13 cellular contexts compared by ENCODE assay signal in genomic region chr15:73930371-73930770, GRCh38. TPM values are rescaled to one million over a fixed set of nuclear protein-coding genes. Genes with fewer than 3 reads are reported as not detected.
A peak's percentile ranks its signal among the peaks of the same experiment; 100 is the strongest.
DNase-seq lines count a peak whose midpoint lies in the region; ATAC-seq and TF ChIP-seq lines count a peak whose summit lies in the region.
"Had no signal": no experiment of that assay in that cellular context is flagged by ENCODE, and none has a peak within 500 bp of the region (broad histone marks: within the 10 kb centered on the region; RNA-seq: fewer than 3 reads in every experiment).

No MANE protein-coding gene starts in this region.

- peak; percentile 95 for DNase-seq in EH (ENCODE audit: low read depth)
- peak; percentile 98 for DNase-seq in glomerular visceral epithelial cell (ENCODE audit: extremely low spot score)
- no peak for DNase-seq in sciatic nerve (ENCODE audit: low spot score)
- no peak for DNase-seq in neuronal stem cell (ENCODE audit: low spot score)
- DNase-seq in NCI-H2107 (lab: John Stamatoyannopoulos, UW), result no peak
- no peak for DNase-seq in activated CD4-positive, alpha-beta T cell treated with anti-CD3 and anti-CD28 coated beads, Interleukin-2, amount 50 U/mL, for 48 hours
- DNase-seq in KG1 (lab: John Stamatoyannopoulos, UW), result no peak
- DNase-seq: cerebellar nuclear complex; naive thymus-derived CD8-positive, alpha-beta T cell; NCI-H526 treated with DMSO at 0.1 percent for 48 hours; upper lobe of right lung had no signal

- H4K91ac ChIP-seq in neuronal stem cell (ENCODE audit: low read depth, low read length, poor library complexity), result no peak overlapping the region

- no peak overlapping the region for H2BK120ac ChIP-seq in neuronal stem cell (ENCODE audit: low read depth, low read length)

- no peak overlapping the region for H4K8ac ChIP-seq in neuronal stem cell (ENCODE audit: low read depth, low read length)

- H3K79me1 ChIP-seq in neuronal stem cell (ENCODE audit: low read depth, low read length), result peaks cover 3% of the 10 kb centered on the region

- no peak overlapping the region for H2BK5ac ChIP-seq in neuronal stem cell (ENCODE audit: low read length)

- no CpG with 5 or more reads among the region's 8 CpGs for WGBS in neuronal stem cell (ENCODE audit: extremely low coverage in 2 of 2, insufficient read length in 2 of 2, insufficient replicate concordance in 1 of 2), 2 donors

- H2BK15ac ChIP-seq in neuronal stem cell (ENCODE audit: low read length), result no peak overlapping the region

- intact Hi-C loops in sciatic nerve (cut with DNase I), result no loop called here

- H3K4ac ChIP-seq in neuronal stem cell (ENCODE audit: low read length), result no peak overlapping the region

- no peak for TF ChIP-seq CTCF in WI38 (IDR thresholded peaks at IDR 0.05; ENCODE audit: low read depth, low read length)

- H3K4me3 ChIP-seq in WI38 (ENCODE audit: low read depth, low read length) (peak overlapping the region; percentile 71), neuronal stem cell (ENCODE audit: low read length in 2 of 2) (no peak overlapping the region)
- H3K4me3 ChIP-seq: upper lobe of right lung had no signal

- H3K36me3 ChIP-seq in neuronal stem cell (replicated peaks in 1 of 2; ENCODE audit: control insufficient read depth in 2 of 2, insufficient read depth in 2 of 2, low read length in 2 of 2), result no peaks in the 10 kb centered on the region
- H3K36me3 ChIP-seq: upper lobe of right lung had no signal

- no peak overlapping the region for H3K14ac ChIP-seq in neuronal stem cell (ENCODE audit: low read length)

- no peak overlapping the region for H3K9ac ChIP-seq in neuronal stem cell (ENCODE audit: low read depth, low read length, poor library complexity)

- ATAC-seq in sciatic nerve, result peak; percentile 47
- ATAC-seq: naive thymus-derived CD8-positive, alpha-beta T cell; upper lobe of right lung had no signal

- no peak overlapping the region for H2AK5ac ChIP-seq in neuronal stem cell (ENCODE audit: low read depth, low read length)

- peaks cover 0 to 1% (median 0%) of the 10 kb centered on the region in 3 experiments for H3K27me3 ChIP-seq in neuronal stem cell (ENCODE audit: control insufficient read depth in 3 of 3, insufficient read depth in 3 of 3, low read depth in 1 of 3, low read length in 3 of 3)
- H3K27me3 ChIP-seq: upper lobe of right lung had no signal

- no peak overlapping the region for H3K18ac ChIP-seq in neuronal stem cell (ENCODE audit: low read length)

- no peak overlapping the region for H3K4me2 ChIP-seq in neuronal stem cell (ENCODE audit: insufficient read depth, low read length, poor library complexity, severe bottlenecking)

- no peak overlapping the region for H2AFZ ChIP-seq in neuronal stem cell (ENCODE audit: low read length)

- H3K27ac ChIP-seq in neuronal stem cell (replicated peaks; ENCODE audit: low read length), result no peak overlapping the region
- H3K27ac ChIP-seq: upper lobe of right lung had no signal

- H2BK12ac ChIP-seq in neuronal stem cell (ENCODE audit: low read length), result no peak overlapping the region

- peaks cover 21 to 24% of the 10 kb centered on the region in 2 donors for H3K4me1 ChIP-seq in neuronal stem cell (ENCODE audit: control insufficient read depth in 2 of 2, insufficient read depth in 1 of 2, low read depth in 1 of 2, low read length in 2 of 2)

- no peak overlapping the region for H3K23ac ChIP-seq in neuronal stem cell (ENCODE audit: low read depth, low read length, poor library complexity)

- H3K9me3 ChIP-seq in neuronal stem cell (replicated peaks in 1 of 2; ENCODE audit: control insufficient read depth in 2 of 2, insufficient read depth in 1 of 2, low read depth in 1 of 2, low read length in 2 of 2), result no peaks in the 10 kb centered on the region
- H3K9me3 ChIP-seq: upper lobe of right lung had no signal

RNA-seq across cellular contexts. Expression of gene LOXL1, which starts 4.1 kb away (rescaled TPM):
- 16.6 TPM for total RNA-seq in sciatic nerve
- polyA plus RNA-seq in neuronal stem cell (2013, experiment 1 of 2), result 67.0 TPM
- polyA plus RNA-seq in neuronal stem cell (2013, experiment 2 of 2), result 68.3 TPM

RNA-seq across cellular contexts. Expression of gene TBC1D21, which starts 57.0 kb away (rescaled TPM):
- not detected for total RNA-seq in sciatic nerve
- polyA plus RNA-seq in neuronal stem cell (2013, experiment 1 of 2), result not detected
- not detected for polyA plus RNA-seq in neuronal stem cell (2013, experiment 2 of 2)
- total RNA-seq: activated CD8-positive, alpha-beta memory T cell treated with anti-CD3 and anti-CD28 coated beads for 36 hours; naive thymus-derived CD8-positive, alpha-beta T cell; upper lobe of right lung had no signal
- polyA plus RNA-seq: naive thymus-derived CD8-positive, alpha-beta T cell had no signal

Comparison
In these comparisons a context has a peak if more than half of its experiments do, and no peak if none do; other contexts are left out.
1. DNase-seq: peak in EH (single experiment) and glomerular visceral epithelial cell (single experiment); none in sciatic nerve (single experiment), neuronal stem cell (single experiment), NCI-H2107 (single experiment), activated CD4-positive, alpha-beta T cell treated with anti-CD3 and anti-CD28 coated beads, Interleukin-2, amount 50 U/mL, for 48 hours (0 of 2) and KG1 (single experiment).